17 cellular contexts compared by ENCODE assay signal in genomic region chr2:54904836-54905235, GRCh38.
DNase-seq lines count a peak whose midpoint lies in the region; ATAC-seq and TF ChIP-seq lines count a peak whose summit lies in the region.
"Had no signal": no experiment of that assay in that cellular context is flagged by ENCODE, and none has a peak within 500 bp of the region (broad histone marks: within the 10 kb centered on the region; RNA-seq: fewer than 3 reads in every experiment).

No MANE protein-coding gene starts in this region.

- H3K36me3 Mint-ChIP-seq in HFFc6 (ENCODE audit: low read depth), result no peaks in the 10 kb centered on the region; the same call in 1 of the 2 replicates
- H3K36me3 Mint-ChIP-seq in stimulated activated effector memory CD8-positive, alpha-beta T cell treated with anti-CD3 and anti-CD28 coated beads, Interleukin-12 subunit alpha, Interleukin-12 subunit beta, amount 100 ng/mL, for 72 hours, result no peaks in the 10 kb centered on the region

- 34% methylated on average over 5 of the region's 5 CpGs for WGBS in liver

- no peaks in the 10 kb centered on the region for H3K27me3 Mint-ChIP-seq in HFFc6 (ENCODE audit: insufficient read depth)
- H3K27me3 Mint-ChIP-seq: B cell had no signal

- peak overlapping the region; percentile 40 to 71 for H3K9ac ChIP-seq in liver (ENCODE audit: low read depth in 1 of 2, low read length in 2 of 2)

- H3K9me3 ChIP-seq in liver (ENCODE audit: control insufficient read depth in 4 of 4, low read length in 3 of 4), result no peaks in the 10 kb centered on the region
- H3K9me3 ChIP-seq: left lung, tibial nerve had no signal

- DNase-seq in HFFc6 (no peak), astrocyte of the spinal cord (ENCODE audit: low read depth, low spot score) (peak; percentile 6), T-helper 1 cell (no peak)
- no peak for DNase-seq in stimulated activated effector memory CD8-positive, alpha-beta T cell treated with anti-CD3 and anti-CD28 coated beads, Interleukin-12 subunit alpha, Interleukin-12 subunit beta, amount 100 ng/mL, for 72 hours (ENCODE audit: low spot score in 2 of 2)
- DNase-seq in activated CD4-positive, alpha-beta T cell treated with anti-CD3 and anti-CD28 coated beads, Interleukin-2, amount 50 U/mL, for 1 hour, result no peak
- DNase-seq: activated naive CD4-positive, alpha-beta T cell treated with anti-CD3 and anti-CD28 coated beads for 36 hours; DND-41; NCI-H1694; SHP77 had no signal

- H3K27ac Mint-ChIP-seq in HFFc6, result peak overlapping the region; percentile 88
- peak overlapping the region; percentile 87 for H3K27ac Mint-ChIP-seq in stimulated activated effector memory CD8-positive, alpha-beta T cell treated with anti-CD3 and anti-CD28 coated beads, Interleukin-12 subunit alpha, Interleukin-12 subunit beta, amount 100 ng/mL, for 72 hours
- H3K27ac Mint-ChIP-seq: activated naive CD4-positive, alpha-beta T cell treated with anti-CD3 and anti-CD28 coated beads for 36 hours; B cell had no signal

- no peaks in the 10 kb centered on the region for H3K9me3 Mint-ChIP-seq in HFFc6
- H3K9me3 Mint-ChIP-seq in stimulated activated effector memory CD8-positive, alpha-beta T cell treated with anti-CD3 and anti-CD28 coated beads, Interleukin-12 subunit alpha, Interleukin-12 subunit beta, amount 100 ng/mL, for 72 hours, result no peaks in the 10 kb centered on the region
- H3K9me3 Mint-ChIP-seq: activated naive CD4-positive, alpha-beta T cell treated with anti-CD3 and anti-CD28 coated beads for 36 hours had no signal

- TF ChIP-seq RAD21 in liver (IDR thresholded peaks at IDR 0.05), result peak; percentile 60 to 62

- H3K36me3 ChIP-seq in liver (ENCODE audit: control insufficient read depth in 4 of 4, insufficient read depth in 3 of 4, low read depth in 1 of 4, low read length in 3 of 4), result no peaks in the 10 kb centered on the region
- H3K36me3 ChIP-seq: cardiac muscle cell, left lung, tibial nerve had no signal

- peak overlapping the region; percentile 96 to 97 for H3K27ac ChIP-seq in liver (ENCODE audit: low read depth in 1 of 2, low read length in 2 of 2)
- H3K27ac ChIP-seq: cardiac muscle cell, left lung, tibial nerve, VCaP had no signal

- TF ChIP-seq CTCF in HFFc6 (IDR thresholded peaks at IDR 0.05), result no peak
- no peak for TF ChIP-seq CTCF in astrocyte of the spinal cord (IDR thresholded peaks at IDR 0.05; ENCODE audit: low read depth, low read length)
- TF ChIP-seq CTCF in liver (IDR thresholded peaks at IDR 0.05; ENCODE audit: low read depth, low read length, missing input control), result no peak

- in situ Hi-C loops in astrocyte of the spinal cord (cut with HindIII; ENCODE audit: low sequenced_read_pairs), result no loop called here

- no peak for ATAC-seq in stimulated activated effector memory CD8-positive, alpha-beta T cell treated with anti-CD3 and anti-CD28 coated beads, Interleukin-12 subunit alpha, Interleukin-12 subunit beta, amount 100 ng/mL, for 72 hours
- no peak for ATAC-seq in GM19351 (IDR thresholded peaks at IDR 0.05; ENCODE audit: unreplicated experiment)
- no peak for ATAC-seq in GM21619 (IDR thresholded peaks at IDR 0.05; ENCODE audit: unreplicated experiment)

- H3K27me3 ChIP-seq in liver (ENCODE audit: control insufficient read depth in 4 of 4, insufficient read depth in 4 of 4, low read length in 3 of 4), result no peaks in the 10 kb centered on the region
- H3K27me3 ChIP-seq: left lung, tibial nerve had no signal

- no peak overlapping the region for H3K4me3 ChIP-seq in astrocyte of the spinal cord (ENCODE audit: low read depth, low read length)
- peak overlapping the region in 1 of 3 donors; percentile 23 for H3K4me3 ChIP-seq in liver (ENCODE audit: low read depth in 1 of 3, low read length in 3 of 3)
- H3K4me3 ChIP-seq: cardiac muscle cell, left lung, tibial nerve had no signal

- H3K4me1 ChIP-seq in liver (ENCODE audit: control insufficient read depth in 4 of 4, insufficient read depth in 4 of 4, low read length in 3 of 4), result peaks cover 4 to 60% (median 48%) of the 10 kb centered on the region in 4 donors

- peak overlapping the region; percentile 75; the same call in 1 of the 2 replicates for H3K4me3 Mint-ChIP-seq in HFFc6
- H3K4me3 Mint-ChIP-seq in stimulated activated effector memory CD8-positive, alpha-beta T cell treated with anti-CD3 and anti-CD28 coated beads, Interleukin-12 subunit alpha, Interleukin-12 subunit beta, amount 100 ng/mL, for 72 hours, result no peak overlapping the region
- H3K4me3 Mint-ChIP-seq: activated naive CD4-positive, alpha-beta T cell treated with anti-CD3 and anti-CD28 coated beads for 36 hours; B cell had no signal

- peaks cover 80% of the 10 kb centered on the region for H3K4me1 Mint-ChIP-seq in HFFc6 (ENCODE audit: low read depth)
- peaks cover 12% of the 10 kb centered on the region for H3K4me1 Mint-ChIP-seq in stimulated activated effector memory CD8-positive, alpha-beta T cell treated with anti-CD3 and anti-CD28 coated beads, Interleukin-12 subunit alpha, Interleukin-12 subunit beta, amount 100 ng/mL, for 72 hours
- H3K4me1 Mint-ChIP-seq: B cell had no signal

TF ChIP-seq in liver, 16 proteins besides CTCF, POLR2A, EP300 and RAD21:
- TF ChIP-seq EGR1 (IDR thresholded peaks at IDR 0.05; ENCODE audit: low read depth in 2 of 2) (peak in 1 of 2 donors; percentile 37), JUND (IDR thresholded peaks at IDR 0.05) (peak; percentile 73 to 78), HNF4A (conservative IDR thresholded peaks at IDR 0.05) (peak; percentile 96 to 98), SP1 (IDR thresholded peaks at IDR 0.05) (peak; percentile 99), YY1 (IDR thresholded peaks at IDR 0.05) (peak; percentile 91), FOXA2 (IDR thresholded peaks at IDR 0.05) (peak; percentile 69), REST (IDR thresholded peaks at IDR 0.05) (peak; percentile 91), NR2F2 (IDR thresholded peaks at IDR 0.05) (no peak), ATF3 (IDR thresholded peaks at IDR 0.05) (peak; percentile 44), FOXA1 (IDR thresholded peaks at IDR 0.05) (no peak), ZBTB33 (IDR thresholded peaks at IDR 0.05) (peak; percentile 83), RXRA (IDR thresholded peaks at IDR 0.05) (peak; percentile 87 to 96), MAX (IDR thresholded peaks at IDR 0.05) (peak; percentile 90), HNF4G (IDR thresholded peaks at IDR 0.05) (peak; percentile 85), TAF1 (conservative IDR thresholded peaks at IDR 0.05) (peak; percentile 83), GABPA (IDR thresholded peaks at IDR 0.05 in 1 of 2, conservative IDR thresholded peaks at IDR 0.05 in 1 of 2) (no peak)
